Comparison of ENCODE assay signal across 8 cellular contexts in genomic region chr11:11230802-11231562, GRCh38.
DNase-seq lines count a peak whose midpoint lies in the region; ATAC-seq and TF ChIP-seq lines count a peak whose summit lies in the region.

No MANE protein-coding gene starts in this region.

- no peak overlapping the region for H3K4me3 ChIP-seq in breast epithelium
- H3K4me3 ChIP-seq in NB4 (ENCODE audit: low read depth, low read length): no peak overlapping the region
- H3K4me3 ChIP-seq in endodermal cell (ENCODE audit: low read length): no peak overlapping the region
- no peak overlapping the region for H3K4me3 ChIP-seq in testis

- no peaks in the 10 kb centered on the region for H3K27me3 ChIP-seq in breast epithelium
- no peaks in the 10 kb centered on the region for H3K27me3 ChIP-seq in endodermal cell (ENCODE audit: control insufficient read depth, insufficient read depth, low read length, poor library complexity, severe bottlenecking)
- no peaks in the 10 kb centered on the region for H3K27me3 ChIP-seq in testis

- BruUV-seq in MCF 10A (replicated peaks; lab: Mats Ljungman, UMichigan): no TSS peak

- H3K27ac Mint-ChIP-seq in MCF 10A (ENCODE audit: low read depth, unreplicated experiment): no peak overlapping the region
- H3K27ac Mint-ChIP-seq in endodermal cell: no peak overlapping the region

- POLR2A ChIA-PET in MCF 10A (lab: Yijun Ruan, JAX): interaction anchor here (1.1 kb wide), 1 partner anchor 52 kb away, joined by 3 read pairs; no protein-coding TSS in a partner anchor

- no peaks in the 10 kb centered on the region for H3K27me3 Mint-ChIP-seq in MCF 10A (ENCODE audit: insufficient read depth, unreplicated experiment)
- peaks cover 6% of the 10 kb centered on the region for H3K27me3 Mint-ChIP-seq in endodermal cell (ENCODE audit: insufficient read depth)

- H3K9me3 ChIP-seq in breast epithelium (no peaks in the 10 kb centered on the region), endodermal cell (ENCODE audit: control insufficient read depth, low read length) (no peaks in the 10 kb centered on the region), testis (no peaks in the 10 kb centered on the region)

- peaks cover 6% of the 10 kb centered on the region for H3K4me1 Mint-ChIP-seq in MCF 10A (ENCODE audit: insufficient read depth, unreplicated experiment)
- peaks cover 7% of the 10 kb centered on the region for H3K4me1 Mint-ChIP-seq in endodermal cell

- TF ChIP-seq CTCF in MCF 10A (IDR thresholded peaks at IDR 0.05; ENCODE audit: unreplicated experiment) (peak; percentile 20), breast epithelium (IDR thresholded peaks at IDR 0.05) (peak in 1 of 3 donors; percentile 10), NB4 (IDR thresholded peaks at IDR 0.05; ENCODE audit: low read depth, low read length) (peak; percentile 46), endodermal cell (conservative IDR thresholded peaks at IDR 0.05) (peak; percentile 85), testis (IDR thresholded peaks at IDR 0.05) (peak in 2 of 3 experiments; percentile 39)

- no peaks in the 10 kb centered on the region for H3K36me3 ChIP-seq in breast epithelium
- H3K36me3 ChIP-seq in endodermal cell (ENCODE audit: control insufficient read depth, insufficient read depth, low read length): no peaks in the 10 kb centered on the region
- no peaks in the 10 kb centered on the region for H3K36me3 ChIP-seq in testis (ENCODE audit: low read depth, missing control alignments)

- DNase-seq in MCF 10A (ENCODE audit: unreplicated experiment): no peak
- DNase-seq in breast epithelium (ENCODE audit: low spot score in 2 of 2): no peak
- peak; percentile 22 for DNase-seq in NB4 (ENCODE audit: low read depth)
- DNase-seq in endodermal cell: peak; percentile 87
- DNase-seq in testis: peak; percentile 26
- DNase-seq in NK-92 treated with Interleukin-12 subunit alpha and Interleukin-12 subunit beta, amount 100 ng/mL, for 24 hours (lab: John Stamatoyannopoulos, UW): no peak

- no peaks in the 10 kb centered on the region for H3K36me3 Mint-ChIP-seq in MCF 10A (ENCODE audit: insufficient read depth, unreplicated experiment)
- no peaks in the 10 kb centered on the region for H3K36me3 Mint-ChIP-seq in endodermal cell (ENCODE audit: low read depth)

- no peaks in the 10 kb centered on the region for H3K9me3 Mint-ChIP-seq in MCF 10A (ENCODE audit: unreplicated experiment)
- H3K9me3 Mint-ChIP-seq in endodermal cell: no peaks in the 10 kb centered on the region

- H3K4me3 Mint-ChIP-seq in MCF 10A (ENCODE audit: unreplicated experiment) (no peak overlapping the region), endodermal cell (no peak overlapping the region)

- intact Hi-C loops in MCF 10A (cut with micrococcal nuclease) (no loop called here), breast epithelium (cut with DNase I; ENCODE audit: low total_unique reads) (loop anchor here (10.0 kb wide), 1 partner anchor 1354 kb away; no protein-coding TSS in a partner anchor), testis (cut with DNase I; ENCODE audit: low total_unique reads) (no loop called here)

- 62 to 84% methylated on average over 5 to 7 of the region's 7 CpGs for WGBS in endodermal cell (ENCODE audit: insufficient coverage in 1 of 2, insufficient read length in 1 of 2), 2 experiments
- WGBS in testis, 2 donors: 56 to 63% methylated on average over 7 of the region's 7 CpGs

- TF ChIP-seq POLR2A in breast epithelium (IDR thresholded peaks at IDR 0.05) (no peak), NB4 (IDR thresholded peaks at IDR 0.05; ENCODE audit: extremely low read depth, insufficient read length) (no peak), testis (IDR thresholded peaks at IDR 0.05) (no peak)

- H3K9ac ChIP-seq in endodermal cell (ENCODE audit: extremely low read depth, low read length, poor library complexity, severe bottlenecking): no peak overlapping the region

- CTCF ChIA-PET in MCF 10A (lab: Yijun Ruan, JAX): interaction anchor here (0.7 to 0.9 kb wide), 2 partner anchors 52 to 302 kb away, joined by 3 to 5 read pairs; no protein-coding TSS in a partner anchor

- H3K4me1 ChIP-seq in breast epithelium (no peaks in the 10 kb centered on the region), endodermal cell (ENCODE audit: control insufficient read depth, insufficient read depth, low read length) (no peaks in the 10 kb centered on the region), testis (no peaks in the 10 kb centered on the region)

- ATAC-seq in HG03097 (IDR thresholded peaks at IDR 0.05; ENCODE audit: low FRiP score, unreplicated experiment): no peak
- no peak for ATAC-seq in HG03159 (IDR thresholded peaks at IDR 0.05; ENCODE audit: unreplicated experiment)

- H3K27ac ChIP-seq in breast epithelium (no peak overlapping the region), endodermal cell (ENCODE audit: low read depth, low read length) (no peak overlapping the region), testis (no peak overlapping the region)

Comparison
In these comparisons a context has a peak if more than half of its experiments do, and no peak if none do; other contexts are left out.
1. DNase-seq: peak in NB4 (single experiment), endodermal cell (single experiment) and testis (single experiment); none in MCF 10A (single experiment), breast epithelium (0 of 2) and NK-92 treated with Interleukin-12 subunit alpha and Interleukin-12 subunit beta, amount 100 ng/mL, for 24 hours (single experiment).